1 cellular context compared by ENCODE assay signal in genomic region chr7:128739048-128739962, GRCh38.
TF ChIP-seq lines count a peak whose summit lies in the region.

Gene CALU, plus strand, starts transcription at chr7:128739359. Its CDS starts 9,225 bp downstream, at chr7:128748584.

TF ChIP-seq in WTC11, 78 proteins besides CTCF, POLR2A, EP300 and RAD21 (continued from another document):
- TF ChIP-seq PRDM15 (CRISPR knock-in tag; IDR thresholded peaks at IDR 0.05): no peak
- no peak for TF ChIP-seq ZNF138 (CRISPR knock-in tag; conservative IDR thresholded peaks at IDR 0.05)
- TF ChIP-seq ZNF219 (CRISPR knock-in tag; IDR thresholded peaks at IDR 0.05; ENCODE audit: borderline replicate concordance): no peak
- no peak for TF ChIP-seq ZNF317 (CRISPR knock-in tag; IDR thresholded peaks at IDR 0.05; ENCODE audit: borderline replicate concordance, low read depth)
- no peak for TF ChIP-seq EMX1 (CRISPR knock-in tag; IDR thresholded peaks at IDR 0.05)
- TF ChIP-seq AFF4 (CRISPR knock-in tag; IDR thresholded peaks at IDR 0.05; ENCODE audit: borderline replicate concordance): no peak
- TF ChIP-seq JAZF1 (CRISPR knock-in tag; IDR thresholded peaks at IDR 0.05): no peak
- no peak for TF ChIP-seq ARID4B (CRISPR knock-in tag; IDR thresholded peaks at IDR 0.05; ENCODE audit: borderline replicate concordance)
- TF ChIP-seq FOXK1 (CRISPR knock-in tag; IDR thresholded peaks at IDR 0.05): no peak; the same call in 1 of the 2 replicates
- TF ChIP-seq STAT6 (CRISPR knock-in tag; conservative IDR thresholded peaks at IDR 0.05; ENCODE audit: low read depth): no peak
- TF ChIP-seq E2F5 (CRISPR knock-in tag; IDR thresholded peaks at IDR 0.05): peak; percentile 88
- TF ChIP-seq NFATC4 (CRISPR knock-in tag; IDR thresholded peaks at IDR 0.05): no peak
- peak; percentile 81 for TF ChIP-seq GABPB1 (CRISPR knock-in tag; IDR thresholded peaks at IDR 0.05)
- no peak for TF ChIP-seq IRF1 (CRISPR knock-in tag; IDR thresholded peaks at IDR 0.05)
- no peak for TF ChIP-seq NR3C1 (CRISPR knock-in tag; conservative IDR thresholded peaks at IDR 0.05; ENCODE audit: low read depth)
- no peak for TF ChIP-seq ATF3 (CRISPR knock-in tag; conservative IDR thresholded peaks at IDR 0.05)
- TF ChIP-seq NFYB (CRISPR knock-in tag; conservative IDR thresholded peaks at IDR 0.05; ENCODE audit: low read depth): peak; percentile 93
- TF ChIP-seq KAT7 (CRISPR knock-in tag; IDR thresholded peaks at IDR 0.05; ENCODE audit: borderline replicate concordance): no peak
- no peak for TF ChIP-seq ATF6 (CRISPR knock-in tag; IDR thresholded peaks at IDR 0.05)
- TF ChIP-seq ZNF532 (CRISPR knock-in tag; IDR thresholded peaks at IDR 0.05; ENCODE audit: borderline replicate concordance): no peak
- peak; percentile 88 for TF ChIP-seq MYBL2 (CRISPR knock-in tag; IDR thresholded peaks at IDR 0.05)
- no peak for TF ChIP-seq TEAD4 (CRISPR knock-in tag; IDR thresholded peaks at IDR 0.05)
